ENCODE assay signal across 8 cellular contexts in the genomic region with DNA sequence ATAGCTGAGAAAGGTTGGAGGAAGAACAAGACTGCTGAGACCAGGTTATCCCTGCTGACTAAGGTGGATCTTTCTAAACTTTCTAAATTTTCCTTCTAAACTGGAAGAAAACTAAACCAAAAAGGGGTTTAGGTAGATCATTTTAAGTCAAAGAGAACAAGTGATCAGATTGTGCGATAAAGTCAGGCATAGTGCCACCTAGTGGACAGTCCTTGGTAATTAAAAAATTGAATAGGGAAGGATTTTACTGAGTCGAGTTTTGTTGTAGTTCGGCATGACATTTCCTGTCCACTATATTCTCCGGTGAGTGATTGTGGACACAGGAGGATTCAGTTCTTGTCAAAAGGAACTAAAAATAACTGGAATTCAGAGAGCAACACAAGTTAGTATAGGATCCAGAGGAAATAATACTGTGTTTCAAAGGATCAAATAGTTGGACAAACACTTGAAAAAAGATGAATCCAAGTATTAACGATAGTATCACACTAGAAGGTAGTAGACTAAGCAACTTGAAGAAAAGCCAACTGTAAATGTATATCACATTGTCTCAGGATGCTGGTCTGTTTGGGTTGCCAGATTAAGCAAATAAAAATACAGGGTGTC.
DNase-seq lines count a peak whose midpoint lies in the region; ATAC-seq, FAIRE-seq and TF ChIP-seq lines count a peak whose summit lies in the region.

No MANE protein-coding gene starts in this region.

- no peak overlapping the region for H3K9ac ChIP-seq in SK-N-SH

- H3K4me2 ChIP-seq in SK-N-SH, result no peak overlapping the region

- H3K36me3 ChIP-seq in SK-N-SH (replicated peaks in 1 of 2; ENCODE audit: control insufficient read depth in 1 of 2, insufficient read depth in 2 of 2, low read length in 1 of 2), result no peaks in the 10 kb centered on the region

- H3K4me1 Mint-ChIP-seq in activated CD8-positive, alpha-beta memory T cell treated with anti-CD3 and anti-CD28 coated beads, Interleukin-2, amount 10 ng/mL, durations not matched to agents 7 days and 5 days, result no peaks in the 10 kb centered on the region
- no peaks in the 10 kb centered on the region for H3K4me1 Mint-ChIP-seq in type B pancreatic cell (ENCODE audit: unreplicated experiment)

- no peak overlapping the region for H3K4me3 Mint-ChIP-seq in activated CD8-positive, alpha-beta memory T cell treated with anti-CD3 and anti-CD28 coated beads, Interleukin-2, amount 10 ng/mL, durations not matched to agents 7 days and 5 days
- no peak overlapping the region for H3K4me3 Mint-ChIP-seq in type B pancreatic cell

- no peak for DNase-seq in activated CD8-positive, alpha-beta memory T cell treated with anti-CD3 and anti-CD28 coated beads, Interleukin-2, amount 10 ng/mL, durations not matched to agents 7 days and 5 days
- DNase-seq in activated CD8-positive, alpha-beta memory T cell treated with anti-CD3 and anti-CD28 coated beads, Interleukin-2, amount 50 U/mL, for 4 hours, result no peak
- DNase-seq in KBM-7 (peak; percentile 53), SK-N-SH (peak; percentile 15), frontal cortex (ENCODE audit: low spot score in 2 of 2) (peak in 1 of 2 donors; percentile 6), type B pancreatic cell (ENCODE audit: extremely low spot score, unreplicated experiment) (no peak)

- no peaks in the 10 kb centered on the region for H3K27me3 ChIP-seq in SK-N-SH (ENCODE audit: insufficient read depth)

- TF ChIP-seq EP300 in SK-N-SH (IDR thresholded peaks at IDR 0.05; ENCODE audit: borderline replicate concordance in 1 of 2, low read depth in 1 of 2, low read length in 1 of 2), result no peak

- peak; percentile 53 for TF ChIP-seq RAD21 in SK-N-SH (IDR thresholded peaks at IDR 0.05; ENCODE audit: low read length)

- peak; percentile 39 for ATAC-seq in activated CD8-positive, alpha-beta memory T cell treated with anti-CD3 and anti-CD28 coated beads, Interleukin-2, amount 10 ng/mL, durations not matched to agents 7 days and 5 days
- ATAC-seq in GM21367 (IDR thresholded peaks at IDR 0.05; ENCODE audit: unreplicated experiment), result peak; percentile 86
- no peak for ATAC-seq in activated CD4-positive, CD25-positive, alpha-beta regulatory T cell treated with anti-CD3 and anti-CD28 coated beads, Interleukin-2, amount 50 U/mL, for 24 hours

- no peaks in the 10 kb centered on the region for H3K27me3 Mint-ChIP-seq in activated CD8-positive, alpha-beta memory T cell treated with anti-CD3 and anti-CD28 coated beads, Interleukin-2, amount 10 ng/mL, durations not matched to agents 7 days and 5 days
- peaks cover 2% of the 10 kb centered on the region for H3K27me3 Mint-ChIP-seq in type B pancreatic cell

- H2AFZ ChIP-seq in SK-N-SH (ENCODE audit: low read depth), result no peak overlapping the region

- H3K9me3 Mint-ChIP-seq in activated CD8-positive, alpha-beta memory T cell treated with anti-CD3 and anti-CD28 coated beads, Interleukin-2, amount 10 ng/mL, durations not matched to agents 7 days and 5 days (ENCODE audit: low read depth), result no peaks in the 10 kb centered on the region
- no peaks in the 10 kb centered on the region for H3K9me3 Mint-ChIP-seq in type B pancreatic cell

- in situ Hi-C loops in KBM-7 (cut with MboI; ENCODE audit: low pct_unique_long_range_greater_than_20kb, low sequenced_read_pairs), result no loop called here

- 17% methylated on average over 5 of the region's 5 CpGs for WGBS in SK-N-SH (ENCODE audit: low lambda C conversion rate)

- H4K20me1 ChIP-seq in SK-N-SH (ENCODE audit: insufficient read depth), result no peaks in the 10 kb centered on the region

- peak; percentile 90 for FAIRE-seq in frontal cortex (lab: Jason Lieb, UNC)

- no peak overlapping the region for H3K27ac Mint-ChIP-seq in activated CD8-positive, alpha-beta memory T cell treated with anti-CD3 and anti-CD28 coated beads, Interleukin-2, amount 10 ng/mL, durations not matched to agents 7 days and 5 days
- no peak overlapping the region for H3K27ac Mint-ChIP-seq in type B pancreatic cell

- CTCF ChIA-PET in activated CD8-positive, alpha-beta memory T cell treated with anti-CD3 and anti-CD28 coated beads, Interleukin-2, amount 10 ng/mL, durations not matched to agents 7 days and 5 days (lab: Charles Lee), result interaction anchor here (0.6 to 1.5 kb wide), 3 partner anchors 14 to 62 kb away, joined by 3 to 6 read pairs (median 3); no protein-coding TSS in a partner anchor
- CTCF ChIA-PET in SK-N-SH (lab: Yijun Ruan, JAX), result interaction anchor here (0.6 to 1.5 kb wide), 13 partner anchors 12 to 1872 kb away, joined by 3 to 4 read pairs (median 3); no protein-coding TSS in a partner anchor

- TF ChIP-seq CTCF in SK-N-SH (IDR thresholded peaks at IDR 0.05) (peak; percentile 81), type B pancreatic cell (conservative IDR thresholded peaks at IDR 0.05) (peak; percentile 84)

- H3K9me3 ChIP-seq in SK-N-SH, result no peaks in the 10 kb centered on the region

- H3K4me3 ChIP-seq in SK-N-SH (ENCODE audit: low read depth in 2 of 2, low read length in 1 of 2), result no peak overlapping the region; a peak in 1 of 4 replicates

- no peaks in the 10 kb centered on the region for H3K4me1 ChIP-seq in SK-N-SH (ENCODE audit: control insufficient read depth in 1 of 2, insufficient read depth in 2 of 2, low read depth in 1 of 2, low read length in 1 of 2)

- H3K9me2 ChIP-seq in SK-N-SH, result no peaks in the 10 kb centered on the region

- H3K79me2 ChIP-seq in SK-N-SH (ENCODE audit: insufficient read depth), result no peaks in the 10 kb centered on the region

- H3K27ac ChIP-seq in SK-N-SH (ENCODE audit: low read depth in 2 of 2, low read length in 1 of 2), result no peak overlapping the region

- POLR2A ChIA-PET in SK-N-SH (lab: Yijun Ruan, JAX), result no interaction called here

- H3K36me3 Mint-ChIP-seq in activated CD8-positive, alpha-beta memory T cell treated with anti-CD3 and anti-CD28 coated beads, Interleukin-2, amount 10 ng/mL, durations not matched to agents 7 days and 5 days, result no peaks in the 10 kb centered on the region
- no peaks in the 10 kb centered on the region for H3K36me3 Mint-ChIP-seq in type B pancreatic cell

- H3F3A ChIP-seq in SK-N-SH (replicated peaks; ENCODE audit: insufficient read depth), result no peaks in the 10 kb centered on the region

TF ChIP-seq in SK-N-SH, 30 proteins besides CTCF, POLR2A, EP300 and RAD21:
- TF ChIP-seq GATA2 (CRISPR knock-in tag; IDR thresholded peaks at IDR 0.05), result peak; percentile 52
- TF ChIP-seq SIN3A (IDR thresholded peaks at IDR 0.05; ENCODE audit: borderline replicate concordance, low read depth, low read length), result no peak
- no peak for TF ChIP-seq CHD2 (IDR thresholded peaks at IDR 0.05; ENCODE audit: low read length, partially characterized antibody)
- peak; percentile 25; the same call in 1 of the 2 replicates for TF ChIP-seq SMC3 (IDR thresholded peaks at IDR 0.05; ENCODE audit: low read depth, low read length)

Comparison
In these comparisons a context has a peak if more than half of its experiments do, and no peak if none do; other contexts are left out.
1. ATAC-seq: peak in activated CD8-positive, alpha-beta memory T cell treated with anti-CD3 and anti-CD28 coated beads, Interleukin-2, amount 10 ng/mL, durations not matched to agents 7 days and 5 days (single experiment) and GM21367 (single experiment); none in activated CD4-positive, CD25-positive, alpha-beta regulatory T cell treated with anti-CD3 and anti-CD28 coated beads, Interleukin-2, amount 50 U/mL, for 24 hours (0 of 2).
2. DNase-seq: peak in KBM-7 (single experiment) and SK-N-SH (single experiment); none in activated CD8-positive, alpha-beta memory T cell treated with anti-CD3 and anti-CD28 coated beads, Interleukin-2, amount 10 ng/mL, durations not matched to agents 7 days and 5 days (single experiment), activated CD8-positive, alpha-beta memory T cell treated with anti-CD3 and anti-CD28 coated beads, Interleukin-2, amount 50 U/mL, for 4 hours (single experiment) and type B pancreatic cell (single experiment).